In the genomic region with DNA sequence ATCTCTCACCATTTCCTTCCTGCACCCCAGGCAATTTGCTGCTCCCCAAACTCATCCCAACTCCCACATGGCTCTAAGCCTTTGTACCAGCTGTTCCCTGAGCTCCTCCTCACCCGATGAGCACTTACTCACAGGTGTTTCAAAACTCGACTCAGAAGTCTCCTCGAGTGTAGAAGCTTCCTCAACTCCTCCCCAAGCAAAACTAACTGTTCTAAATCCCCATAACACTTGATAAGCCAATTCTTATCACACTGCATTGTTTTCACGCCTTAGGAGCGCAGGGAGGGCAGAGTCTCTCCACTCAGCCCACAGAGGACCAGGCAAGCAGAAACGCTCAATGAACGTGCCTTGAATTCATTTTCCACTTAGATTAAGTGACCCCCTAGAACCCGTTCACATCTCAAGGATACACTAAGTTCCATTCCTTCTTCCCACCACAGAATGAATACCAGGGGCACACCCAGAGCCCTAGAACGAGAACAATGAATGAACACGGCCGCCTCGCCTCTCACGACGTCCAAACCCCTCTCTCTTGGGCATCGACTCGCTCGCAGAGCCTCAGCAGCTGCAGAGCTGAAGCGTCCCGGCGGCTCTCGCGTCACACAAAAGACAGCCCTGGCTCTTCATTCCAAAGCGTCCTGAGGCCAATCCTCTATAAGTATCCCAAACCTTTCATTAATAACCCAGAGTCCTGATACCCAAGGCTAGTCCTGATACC, we compare ENCODE assay signal across 8 cellular contexts. TPM values are rescaled to one million over a fixed set of nuclear protein-coding genes. Genes with fewer than 3 reads are reported as not detected.
DNase-seq lines count a peak whose midpoint lies in the region; ATAC-seq lines count a peak whose summit lies in the region.

No MANE protein-coding gene starts in this region.

- H3K4me3 Mint-ChIP-seq in stimulated activated effector memory CD8-positive, alpha-beta T cell treated with anti-CD3 and anti-CD28 coated beads, Interleukin-12 subunit alpha, Interleukin-12 subunit beta, amount 100 ng/mL, for 72 hours: peak overlapping the region; percentile 89

- ATAC-seq in stimulated activated effector memory CD8-positive, alpha-beta T cell treated with anti-CD3 and anti-CD28 coated beads, Interleukin-12 subunit alpha, Interleukin-12 subunit beta, amount 100 ng/mL, for 72 hours: peak; percentile 20
- no peak for ATAC-seq in GM19395 (IDR thresholded peaks at IDR 0.05; ENCODE audit: unreplicated experiment)

- H3K9ac ChIP-seq in ES-I3 (ENCODE audit: low read depth, low read length): peak overlapping the region; percentile 99

- WGBS in mesodermal cell (ENCODE audit: insufficient coverage in 2 of 2), 2 experiments: 0 to 1% methylated on average over 21 to 22 of the region's 23 CpGs

- H3K4me1 Mint-ChIP-seq in stimulated activated effector memory CD8-positive, alpha-beta T cell treated with anti-CD3 and anti-CD28 coated beads, Interleukin-12 subunit alpha, Interleukin-12 subunit beta, amount 100 ng/mL, for 72 hours: peaks cover 37% of the 10 kb centered on the region

- H3K4me1 ChIP-seq in ES-I3 (ENCODE audit: insufficient read depth, low read length): peaks cover 19% of the 10 kb centered on the region; the same call in 1 of the 2 replicates
- peaks cover 22% of the 10 kb centered on the region for H3K4me1 ChIP-seq in mesodermal cell (ENCODE audit: control insufficient read depth, insufficient read depth, low read length, poor library complexity, severe bottlenecking)

- peak overlapping the region; percentile 99 for H3K4me3 ChIP-seq in mesodermal cell (ENCODE audit: extremely low read depth, insufficient read depth, low read length, poor library complexity, severe bottlenecking)

- H3K36me3 ChIP-seq in ES-I3 (ENCODE audit: insufficient read depth, low read length) (no peaks in the 10 kb centered on the region), mesodermal cell (ENCODE audit: control insufficient read depth, insufficient read depth, low read length) (no peaks in the 10 kb centered on the region)

- peak; percentile 54 for DNase-seq in M059J (ENCODE audit: low read depth)
- DNase-seq in activated CD4-positive, alpha-beta T cell treated with anti-CD3 and anti-CD28 coated beads, Interleukin-2, amount 50 U/mL, for 4 hours: peak; percentile 7 to 15
- peak; percentile 8 for DNase-seq in effector CD8-positive, alpha-beta T cell (lab: John Stamatoyannopoulos, UW)
- peak; percentile 12 to 71 for DNase-seq in stimulated activated effector memory CD8-positive, alpha-beta T cell treated with anti-CD3 and anti-CD28 coated beads, Interleukin-12 subunit alpha, Interleukin-12 subunit beta, amount 100 ng/mL, for 72 hours (ENCODE audit: low spot score in 2 of 2)
- no peak for DNase-seq in NCI-H1930 (lab: John Stamatoyannopoulos, UW)

- H3K27ac Mint-ChIP-seq in stimulated activated effector memory CD8-positive, alpha-beta T cell treated with anti-CD3 and anti-CD28 coated beads, Interleukin-12 subunit alpha, Interleukin-12 subunit beta, amount 100 ng/mL, for 72 hours: peak overlapping the region; percentile 100

- H3K27ac ChIP-seq in mesodermal cell (ENCODE audit: low read depth, low read length, severe bottlenecking): peak overlapping the region; percentile 98

- H3K9me3 ChIP-seq in ES-I3 (ENCODE audit: control insufficient read depth, insufficient read depth, low read length) (no peaks in the 10 kb centered on the region), mesodermal cell (ENCODE audit: control insufficient read depth, low read length) (no peaks in the 10 kb centered on the region)

- no peaks in the 10 kb centered on the region for H3K9me3 Mint-ChIP-seq in stimulated activated effector memory CD8-positive, alpha-beta T cell treated with anti-CD3 and anti-CD28 coated beads, Interleukin-12 subunit alpha, Interleukin-12 subunit beta, amount 100 ng/mL, for 72 hours

- peaks cover 42% of the 10 kb centered on the region for H3K36me3 Mint-ChIP-seq in stimulated activated effector memory CD8-positive, alpha-beta T cell treated with anti-CD3 and anti-CD28 coated beads, Interleukin-12 subunit alpha, Interleukin-12 subunit beta, amount 100 ng/mL, for 72 hours

RNA-seq across cellular contexts. Expression of gene RAF1, which starts 1.2 kb away (rescaled TPM):
- total RNA-seq in M059J (2014; rRNA removed; shearing (Covaris generic)): 78.0 and 106 TPM in 2 replicates
- polyA plus RNA-seq in mesodermal cell (2013, experiment 1 of 2): 75.5 TPM
- 69.4 TPM for polyA plus RNA-seq in mesodermal cell (2013, experiment 2 of 2)

Comparison
In these comparisons a context has a peak if more than half of its experiments do, and no peak if none do; other contexts are left out.
1. DNase-seq: peak in M059J (single experiment), activated CD4-positive, alpha-beta T cell treated with anti-CD3 and anti-CD28 coated beads, Interleukin-2, amount 50 U/mL, for 4 hours (2 of 2), effector CD8-positive, alpha-beta T cell (single experiment) and stimulated activated effector memory CD8-positive, alpha-beta T cell treated with anti-CD3 and anti-CD28 coated beads, Interleukin-12 subunit alpha, Interleukin-12 subunit beta, amount 100 ng/mL, for 72 hours (2 of 2); none in NCI-H1930 (0 of 2).